15 cellular contexts compared by ENCODE assay signal in genomic region chr1:62337785-62338631, GRCh38. TPM values are rescaled to one million over a fixed set of nuclear protein-coding genes. Genes with fewer than 3 reads are reported as not detected.
DNase-seq lines count a peak whose midpoint lies in the region; ATAC-seq and TF ChIP-seq lines count a peak whose summit lies in the region.
"Had no signal": no experiment of that assay in that cellular context is flagged by ENCODE, and none has a peak within 500 bp of the region (broad histone marks: within the 10 kb centered on the region; RNA-seq: fewer than 3 reads in every experiment).

No MANE protein-coding gene starts in this region.

- H3K18ac ChIP-seq in trophoblast cell (ENCODE audit: low read length): peak overlapping the region; percentile 91

- H2AK5ac ChIP-seq in trophoblast cell (ENCODE audit: low read length): peak overlapping the region; percentile 28

- peak overlapping the region; percentile 86 for H4K8ac ChIP-seq in trophoblast cell (ENCODE audit: low read depth, low read length)

- TF ChIP-seq POLR2A in body of pancreas (IDR thresholded peaks at IDR 0.05) (no peak), GM18505 (IDR thresholded peaks at IDR 0.05; ENCODE audit: borderline replicate concordance, extremely low read depth, insufficient read depth, insufficient read length) (no peak), uterus (IDR thresholded peaks at IDR 0.05) (no peak)

- H3K9me3 ChIP-seq in GM23248 (ENCODE audit: low read depth): no peaks in the 10 kb centered on the region
- no peaks in the 10 kb centered on the region for H3K9me3 ChIP-seq in body of pancreas
- no peaks in the 10 kb centered on the region for H3K9me3 ChIP-seq in hepatocyte (ENCODE audit: low read depth)
- H3K9me3 ChIP-seq in trophoblast cell (ENCODE audit: insufficient read depth, low read depth, low read length): no peaks in the 10 kb centered on the region
- no peaks in the 10 kb centered on the region for H3K9me3 ChIP-seq in uterus

- no peak overlapping the region for H3K23ac ChIP-seq in trophoblast cell (ENCODE audit: low read length)

- H3K36me3 ChIP-seq in GM23248 (ENCODE audit: low read depth): no peaks in the 10 kb centered on the region
- no peaks in the 10 kb centered on the region for H3K36me3 ChIP-seq in body of pancreas (replicated peaks in 1 of 2; ENCODE audit: insufficient read depth in 1 of 2, low read depth in 2 of 2)
- no peaks in the 10 kb centered on the region for H3K36me3 ChIP-seq in hepatocyte (replicated peaks; ENCODE audit: insufficient read depth, low read depth)
- H3K36me3 ChIP-seq in trophoblast cell (ENCODE audit: control insufficient read depth in 1 of 2, insufficient read depth in 2 of 2, low read length in 2 of 2): no peaks in the 10 kb centered on the region
- no peaks in the 10 kb centered on the region for H3K36me3 ChIP-seq in uterus

- no peaks in the 10 kb centered on the region for H3K79me2 ChIP-seq in GM23248 (ENCODE audit: insufficient read depth)
- H3K79me2 ChIP-seq in hepatocyte: no peaks in the 10 kb centered on the region
- peaks cover 1% of the 10 kb centered on the region for H3K79me2 ChIP-seq in trophoblast cell (ENCODE audit: control insufficient read depth, insufficient read depth, low read length, poor library complexity)

- H3K27ac ChIP-seq in GM23248 (no peak overlapping the region), body of pancreas (peak overlapping the region in 1 of 4 donors; percentile 11), hepatocyte (no peak overlapping the region), trophoblast cell (ENCODE audit: low read depth, low read length) (peak overlapping the region; percentile 91), uterus (no peak overlapping the region)

- TF ChIP-seq CTCF in body of pancreas (IDR thresholded peaks at IDR 0.05): peak in 3 of 7 experiments; percentile 19 to 26 (median 23)
- no peak for TF ChIP-seq CTCF in hepatocyte (IDR thresholded peaks at IDR 0.05; ENCODE audit: poor library complexity)
- TF ChIP-seq CTCF in uterus (IDR thresholded peaks at IDR 0.05): no peak

- ATAC-seq in body of pancreas (peak; percentile 49), HG02840 (IDR thresholded peaks at IDR 0.05; ENCODE audit: low FRiP score, unreplicated experiment) (no peak), GM18505 (IDR thresholded peaks at IDR 0.05; ENCODE audit: unreplicated experiment) (no peak)

- no peaks in the 10 kb centered on the region; the same call in 1 of the 2 replicates for H3F3A ChIP-seq in GM23248 (ENCODE audit: insufficient read depth)

- H2BK12ac ChIP-seq in trophoblast cell (ENCODE audit: low read length): peak overlapping the region; percentile 92

- H3K4me3 ChIP-seq in GM23248: no peak overlapping the region
- H3K4me3 ChIP-seq in body of pancreas: no peak overlapping the region
- H3K4me3 ChIP-seq in hepatocyte: no peak overlapping the region
- no peak overlapping the region for H3K4me3 ChIP-seq in trophoblast cell (ENCODE audit: low read depth, low read length)
- no peak overlapping the region for H3K4me3 ChIP-seq in uterus

- 58 to 64% methylated on average over 19 to 20 of the region's 20 CpGs for WGBS in GM23248 (ENCODE audit: low coverage in 1 of 2, low lambda C conversion rate in 2 of 2, missing lambda C conversion rate in 2 of 2), 2 experiments
- WGBS in body of pancreas, 2 donors: 67% methylated on average over 17 to 20 of the region's 20 CpGs
- WGBS in hepatocyte (ENCODE audit: low lambda C conversion rate, missing lambda C conversion rate): 53% methylated on average over 20 of the region's 20 CpGs
- no CpG with 5 or more reads among the region's 20 CpGs for WGBS in trophoblast cell (ENCODE audit: extremely low coverage, insufficient coverage, insufficient read length)

- peak overlapping the region; percentile 38; the same call in 1 of the 2 replicates for H2AFZ ChIP-seq in GM23248
- H2AFZ ChIP-seq in hepatocyte: peak overlapping the region; percentile 5
- peak overlapping the region; percentile 61 for H2AFZ ChIP-seq in trophoblast cell (ENCODE audit: insufficient read depth, low read length, poor library complexity)

- peak overlapping the region; percentile 48 for H4K12ac ChIP-seq in trophoblast cell (ENCODE audit: low read depth, low read length)

- no peak overlapping the region for H3K4ac ChIP-seq in trophoblast cell (ENCODE audit: low read depth, low read length)

- DNase-seq in GM23248 (peak; percentile 29), body of pancreas (peak in 1 of 4 donors; percentile 14), hepatocyte (ENCODE audit: low spot score) (no peak), trophoblast cell (peak in 1 of 2 donors; percentile 31), uterus (no peak), middle frontal gyrus (ENCODE audit: extremely low spot score, low spot score) (no peak)
- DNase-seq: activated CD4-positive, CD25-positive, alpha-beta regulatory T cell treated with anti-CD3 and anti-CD28 coated beads, Interleukin-2, amount 50 U/mL, for 72 hours; AML-193; DND-41; MV-4-11; SIG-M5 had no signal

- peak overlapping the region; percentile 78 for H3K14ac ChIP-seq in trophoblast cell (ENCODE audit: low read length)

- in situ Hi-C loops in GM23248 (cut with MboI): no loop called here

- H3K4me1 ChIP-seq in GM23248 (ENCODE audit: insufficient read depth) (peaks cover 9% of the 10 kb centered on the region), body of pancreas (peaks cover 4% of the 10 kb centered on the region), hepatocyte (ENCODE audit: insufficient read depth) (peaks cover 5% of the 10 kb centered on the region), trophoblast cell (ENCODE audit: control insufficient read depth in 1 of 2, insufficient read depth in 2 of 2, low read length in 2 of 2) (peaks cover 23 to 31% of the 10 kb centered on the region in 2 experiments), uterus (peaks cover 0 to 4% of the 10 kb centered on the region in 2 donors)

- H4K20me1 ChIP-seq in GM23248 (ENCODE audit: insufficient read depth) (no peaks in the 10 kb centered on the region), hepatocyte (ENCODE audit: insufficient read depth, poor library complexity, severe bottlenecking) (no peaks in the 10 kb centered on the region)

- H3K9me2 ChIP-seq in GM23248 (ENCODE audit: insufficient read depth) (no peaks in the 10 kb centered on the region), hepatocyte (replicated peaks; ENCODE audit: insufficient read depth) (no peaks in the 10 kb centered on the region)

- intact Hi-C loops in body of pancreas (cut with DNase I) (no loop called here), uterus (cut with DNase I; ENCODE audit: low total_unique reads) (no loop called here)

- H3K79me1 ChIP-seq in trophoblast cell (ENCODE audit: low read length): peaks cover 19% of the 10 kb centered on the region

- H3K4me2 ChIP-seq in GM23248 (ENCODE audit: unreplicated experiment): no peak overlapping the region
- H3K4me2 ChIP-seq in hepatocyte: no peak overlapping the region
- no peak overlapping the region for H3K4me2 ChIP-seq in trophoblast cell (ENCODE audit: low read length)

- no peaks in the 10 kb centered on the region for H3K27me3 ChIP-seq in GM23248 (replicated peaks; ENCODE audit: insufficient read depth)
- H3K27me3 ChIP-seq in body of pancreas: no peaks in the 10 kb centered on the region
- H3K27me3 ChIP-seq in hepatocyte: no peaks in the 10 kb centered on the region
- no peaks in the 10 kb centered on the region for H3K27me3 ChIP-seq in trophoblast cell (ENCODE audit: insufficient read depth, low read length)
- no peaks in the 10 kb centered on the region for H3K27me3 ChIP-seq in uterus

- H2BK120ac ChIP-seq in trophoblast cell (ENCODE audit: insufficient read depth, low read length, poor library complexity): peak overlapping the region; percentile 98

- H4K91ac ChIP-seq in trophoblast cell (ENCODE audit: low read depth, low read length): peak overlapping the region; percentile 97

- peak overlapping the region; percentile 68 for H2BK5ac ChIP-seq in trophoblast cell (ENCODE audit: low read depth, low read length, poor library complexity)

- H3K9ac ChIP-seq in GM23248 (no peak overlapping the region), trophoblast cell (ENCODE audit: low read length) (no peak overlapping the region)

RNA-seq across cellular contexts. Expression of gene KANK4, which starts 18.8 kb away (rescaled TPM):
- total RNA-seq in GM23248 (2014; rRNA removed; shearing (Covaris generic)): 0.25 and 0.32 TPM in 2 replicates
- polyA plus RNA-seq in GM23248 (2016; fragmentation: Nextera tagmentation; extraction: Ambion mirVana) (0.29 and 0.38 TPM in 2 replicates), hepatocyte (7.7 and 8.3 TPM in 2 replicates)
- total RNA-seq in body of pancreas (10 to 100 TPM in 1 of 2 donors, 1 to 10 TPM in 1; 9.1 to 23.7 TPM), hepatocyte (5.5 and 6.0 TPM in 2 replicates), uterus (10 to 100 TPM in 1 of 4 donors, not detected in 3; 14.5 TPM)
- 41.0 and 46.4 TPM in 2 replicates for polyA plus RNA-seq in trophoblast cell (2013)
- total RNA-seq: fibroblast of villous mesenchyme, lung microvascular endothelial cell had no signal

Comparison
In these comparisons a context has a peak if more than half of its experiments do, and no peak if none do; other contexts are left out.
1. H2AFZ ChIP-seq: peak in every context shown above with its lines; median percentile 61 in trophoblast cell; 38 in GM23248; 5 in hepatocyte.